Comparison of ENCODE assay signal across 21 cellular contexts in genomic region chr20:59013031-59013951, GRCh38. TPM values are rescaled to one million over a fixed set of nuclear protein-coding genes. Genes with fewer than 3 reads are reported as not detected.
A peak's percentile ranks its signal among the peaks of the same experiment; 100 is the strongest.
DNase-seq lines count a peak whose midpoint lies in the region; ATAC-seq and TF ChIP-seq lines count a peak whose summit lies in the region.
"Had no signal": no experiment of that assay in that cellular context is flagged by ENCODE, and none has a peak within 500 bp of the region (broad histone marks: within the 10 kb centered on the region; RNA-seq: fewer than 3 reads in every experiment).

No MANE protein-coding gene starts in this region.

- H3K9me3 ChIP-seq in neural progenitor cell (ENCODE audit: low read depth): no peaks in the 10 kb centered on the region
- H3K9me3 ChIP-seq in aorta (ENCODE audit: control insufficient read depth, low read length): no peaks in the 10 kb centered on the region
- no peaks in the 10 kb centered on the region for H3K9me3 ChIP-seq in tibial artery
- H3K9me3 ChIP-seq: breast epithelium, HAP-1 had no signal

- intact Hi-C loops in natural killer cell (cut with micrococcal nuclease): no loop called here
- intact Hi-C loops in aorta (cut with DNase I): no loop called here
- intact Hi-C loops in tibial artery (cut with DNase I; ENCODE audit: low total_unique reads): no loop called here

- H3K27ac ChIP-seq in neural progenitor cell (no peak overlapping the region), aorta (ENCODE audit: low read depth in 1 of 2, low read length in 2 of 2) (no peak overlapping the region), tibial artery (no peak overlapping the region)
- H3K27ac ChIP-seq: epithelial cell of prostate, foreskin keratinocyte, KMS-11 had no signal

- H3K4me1 Mint-ChIP-seq in natural killer cell: peaks cover 35 to 41% of the 10 kb centered on the region in 2 donors
- H3K4me1 Mint-ChIP-seq in natural killer cell treated with Interleukin-12 subunit alpha and Interleukin-12 subunit beta and Interleukin-15 and Interleukin-18, amount 100 ng/mL, for 72 hours (ENCODE audit: low read depth in 2 of 2): peaks cover 33 to 39% of the 10 kb centered on the region in 2 donors
- H3K4me1 Mint-ChIP-seq in activated T-helper 17 cell treated with anti-CD3 and anti-CD28 coated beads, Interleukin-2, amount 50 U/mL, for 72 hours: peaks cover 37% of the 10 kb centered on the region
- H3K4me1 Mint-ChIP-seq in neural progenitor cell: peaks cover 24% of the 10 kb centered on the region

- no peak overlapping the region for H3K4me2 ChIP-seq in neural progenitor cell
- H3K4me2 ChIP-seq: KMS-11 had no signal

- no peak overlapping the region for H3K4me3 ChIP-seq in neural progenitor cell
- no peak overlapping the region for H3K4me3 ChIP-seq in aorta (ENCODE audit: low read length in 2 of 2)
- no peak overlapping the region for H3K4me3 ChIP-seq in tibial artery
- H3K4me3 ChIP-seq: breast epithelium, HAP-1 had no signal

- H3K4me1 ChIP-seq in neural progenitor cell: peaks cover 7% of the 10 kb centered on the region
- H3K4me1 ChIP-seq in aorta (ENCODE audit: control insufficient read depth in 1 of 2, insufficient read depth in 2 of 2, low read length in 2 of 2): no peaks in the 10 kb centered on the region
- H3K4me1 ChIP-seq in tibial artery: peaks cover 0 to 28% (median 15%) of the 10 kb centered on the region in 4 donors

- H3K9ac ChIP-seq in neural progenitor cell: no peak overlapping the region
- H3K9ac ChIP-seq: KMS-11 had no signal

- no peak overlapping the region for H2AFZ ChIP-seq in neural progenitor cell (replicated peaks)

- H3K9me3 Mint-ChIP-seq in natural killer cell (no peaks in the 10 kb centered on the region), neural progenitor cell (no peaks in the 10 kb centered on the region)
- no peaks in the 10 kb centered on the region for H3K9me3 Mint-ChIP-seq in natural killer cell treated with Interleukin-12 subunit alpha and Interleukin-12 subunit beta and Interleukin-15 and Interleukin-18, amount 100 ng/mL, for 72 hours
- no peaks in the 10 kb centered on the region for H3K9me3 Mint-ChIP-seq in activated T-helper 17 cell treated with anti-CD3 and anti-CD28 coated beads, Interleukin-2, amount 50 U/mL, for 72 hours
- H3K9me3 Mint-ChIP-seq: activated B cell treated with CpG ODN at 0.5 μM for 24 hours; activated naive CD8-positive, alpha-beta T cell treated with anti-CD3 and anti-CD28 coated beads, Interleukin-2, amount 50 U/mL, for 24 hours; T-helper 1 cell treated with Interleukin-12 subunit alpha and Interleukin-12 subunit beta and Interleukin-4 antibody, amounts not matched to agents 30 μg/mL and 1 μg/mL, for 36 hours had no signal

- H3K79me2 ChIP-seq in neural progenitor cell (ENCODE audit: low read depth): no peaks in the 10 kb centered on the region

- no peaks in the 10 kb centered on the region for H3F3A ChIP-seq in neural progenitor cell (ENCODE audit: low read depth)

- no peaks in the 10 kb centered on the region for H4K20me1 ChIP-seq in neural progenitor cell (ENCODE audit: low read depth)

- H3K27ac Mint-ChIP-seq in natural killer cell: peak overlapping the region in 1 of 2 donors; percentile 42
- no peak overlapping the region for H3K27ac Mint-ChIP-seq in natural killer cell treated with Interleukin-12 subunit alpha and Interleukin-12 subunit beta and Interleukin-15 and Interleukin-18, amount 100 ng/mL, for 72 hours
- H3K27ac Mint-ChIP-seq in activated T-helper 17 cell treated with anti-CD3 and anti-CD28 coated beads, Interleukin-2, amount 50 U/mL, for 72 hours: peak overlapping the region; percentile 63
- peak overlapping the region; percentile 3 for H3K27ac Mint-ChIP-seq in neural progenitor cell
- H3K27ac Mint-ChIP-seq: activated B cell treated with CpG ODN at 0.5 μM for 24 hours; T-helper 1 cell treated with Interleukin-12 subunit alpha and Interleukin-12 subunit beta and Interleukin-4 antibody, amounts not matched to agents 30 μg/mL and 1 μg/mL, for 36 hours had no signal

- ATAC-seq in natural killer cell (no peak), aorta (ENCODE audit: low FRiP score) (no peak)
- ATAC-seq in natural killer cell treated with Interleukin-12 subunit alpha and Interleukin-12 subunit beta and Interleukin-15 and Interleukin-18, amount 100 ng/mL, for 72 hours: no peak
- ATAC-seq in activated T-helper 17 cell treated with anti-CD3 and anti-CD28 coated beads, Interleukin-2, amount 50 U/mL, for 72 hours (replicated peaks): no peak
- ATAC-seq: right cardiac atrium had no signal

- no peaks in the 10 kb centered on the region for H3K27me3 Mint-ChIP-seq in natural killer cell (ENCODE audit: low read depth in 2 of 2)
- no peaks in the 10 kb centered on the region for H3K27me3 Mint-ChIP-seq in natural killer cell treated with Interleukin-12 subunit alpha and Interleukin-12 subunit beta and Interleukin-15 and Interleukin-18, amount 100 ng/mL, for 72 hours
- no peaks in the 10 kb centered on the region for H3K27me3 Mint-ChIP-seq in activated T-helper 17 cell treated with anti-CD3 and anti-CD28 coated beads, Interleukin-2, amount 50 U/mL, for 72 hours
- H3K27me3 Mint-ChIP-seq in neural progenitor cell (ENCODE audit: insufficient read depth, low read depth): peaks cover 4% of the 10 kb centered on the region
- H3K27me3 Mint-ChIP-seq: activated B cell treated with CpG ODN at 0.5 μM for 24 hours; activated naive CD8-positive, alpha-beta T cell treated with anti-CD3 and anti-CD28 coated beads, Interleukin-2, amount 50 U/mL, for 24 hours had no signal

- DNase-seq in natural killer cell (peak; percentile 10), neural progenitor cell (ENCODE audit: low spot score) (no peak), aorta (peak; percentile 33 to 57), tibial artery (no peak), NCI-H2227 treated with DMSO at 0.1 percent for 48 hours (lab: John Stamatoyannopoulos, UW) (no peak), occipital lobe (lab: John Stamatoyannopoulos, UW) (no peak)
- no peak for DNase-seq in natural killer cell treated with Interleukin-12 subunit alpha and Interleukin-12 subunit beta and Interleukin-15 and Interleukin-18, amount 100 ng/mL, for 72 hours (ENCODE audit: low spot score)
- DNase-seq: activated B cell treated with CpG ODN at 0.5 μM for 24 hours; activated naive CD8-positive, alpha-beta T cell treated with anti-CD3 and anti-CD28 coated beads, Interleukin-2, amount 50 U/mL, for 24 hours; foreskin keratinocyte; left cardiac atrium; NCI-H2029; NCI-H510A treated with DMSO at 0.1 percent for 48 hours; right cardiac atrium; SHP77 had no signal

- TF ChIP-seq CTCF in natural killer cell (IDR thresholded peaks at IDR 0.05): no peak
- TF ChIP-seq CTCF in neural progenitor cell (IDR thresholded peaks at IDR 0.05): no peak
- TF ChIP-seq CTCF in tibial artery (IDR thresholded peaks at IDR 0.05): no peak

- H3K27me3 ChIP-seq in neural progenitor cell: peaks cover under 1% of the 10 kb centered on the region
- H3K27me3 ChIP-seq in aorta (ENCODE audit: control insufficient read depth in 1 of 2, insufficient read depth in 2 of 2, low read length in 1 of 2): no peaks in the 10 kb centered on the region
- H3K27me3 ChIP-seq in tibial artery: no peaks in the 10 kb centered on the region
- H3K27me3 ChIP-seq: breast epithelium, foreskin keratinocyte had no signal

- H3K36me3 ChIP-seq in neural progenitor cell: no peaks in the 10 kb centered on the region
- no peaks in the 10 kb centered on the region for H3K36me3 ChIP-seq in aorta (ENCODE audit: control insufficient read depth in 1 of 2, insufficient read depth in 2 of 2, low read length in 1 of 2)
- no peaks in the 10 kb centered on the region for H3K36me3 ChIP-seq in tibial artery
- H3K36me3 ChIP-seq: breast epithelium, HAP-1 had no signal

- H3K36me3 Mint-ChIP-seq in natural killer cell (no peaks in the 10 kb centered on the region), neural progenitor cell (no peaks in the 10 kb centered on the region)
- H3K36me3 Mint-ChIP-seq in natural killer cell treated with Interleukin-12 subunit alpha and Interleukin-12 subunit beta and Interleukin-15 and Interleukin-18, amount 100 ng/mL, for 72 hours: no peaks in the 10 kb centered on the region
- H3K36me3 Mint-ChIP-seq in activated T-helper 17 cell treated with anti-CD3 and anti-CD28 coated beads, Interleukin-2, amount 50 U/mL, for 72 hours (ENCODE audit: low read depth): no peaks in the 10 kb centered on the region

- no peak overlapping the region for H3K4me3 Mint-ChIP-seq in natural killer cell
- no peak overlapping the region for H3K4me3 Mint-ChIP-seq in natural killer cell treated with Interleukin-12 subunit alpha and Interleukin-12 subunit beta and Interleukin-15 and Interleukin-18, amount 100 ng/mL, for 72 hours
- H3K4me3 Mint-ChIP-seq in activated T-helper 17 cell treated with anti-CD3 and anti-CD28 coated beads, Interleukin-2, amount 50 U/mL, for 72 hours: peak overlapping the region; percentile 30
- H3K4me3 Mint-ChIP-seq in neural progenitor cell: no peak overlapping the region
- H3K4me3 Mint-ChIP-seq: activated B cell treated with CpG ODN at 0.5 μM for 24 hours; activated naive CD8-positive, alpha-beta T cell treated with anti-CD3 and anti-CD28 coated beads, Interleukin-2, amount 50 U/mL, for 24 hours; T-helper 1 cell treated with Interleukin-12 subunit alpha and Interleukin-12 subunit beta and Interleukin-4 antibody, amounts not matched to agents 30 μg/mL and 1 μg/mL, for 36 hours had no signal

- 91 to 94% methylated on average over 16 to 17 of the region's 17 CpGs for WGBS in aorta, 2 donors

RNA-seq across cellular contexts. Expression of gene TUBB1, which starts 5.9 kb away (rescaled TPM):
- total RNA-seq in natural killer cell: 10 to 100 TPM in 2 of 3 donors, 1 to 10 TPM in 1; 4.3 to 46.9 (median 18.8) TPM
- not detected for total RNA-seq in natural killer cell treated with Interleukin-12 subunit alpha and Interleukin-12 subunit beta and Interleukin-15 and Interleukin-18, amount 100 ng/mL, for 72 hours
- total RNA-seq in activated T-helper 17 cell treated with anti-CD3 and anti-CD28 coated beads, Interleukin-2, amount 50 U/mL, for 72 hours: under 1 TPM; 0.08 to 0.13 TPM
- not detected in 2 replicates for total RNA-seq in neural progenitor cell (ENCODE audit: low replicate concordance)
- total RNA-seq in aorta: 1 to 10 TPM in 1 of 2 donors, under 1 TPM in 1; 0.15 to 2.1 TPM
- polyA plus RNA-seq in aorta: not detected
- 0.47 TPM for total RNA-seq in occipital lobe
- total RNA-seq: foreskin keratinocyte had no signal
- polyA plus RNA-seq: foreskin keratinocyte had no signal

RNA-seq across cellular contexts. Expression of gene CTSZ, which starts 6.2 kb away (rescaled TPM):
- total RNA-seq in natural killer cell (10 to 100 TPM; 30.5 to 52.5 (median 42.3) TPM), neural progenitor cell (ENCODE audit: low replicate concordance) (34.2 and 52.5 TPM in 2 replicates), aorta (100 to 1,000 TPM; 183 to 241 TPM), occipital lobe (12.2 TPM)
- total RNA-seq in natural killer cell treated with Interleukin-12 subunit alpha and Interleukin-12 subunit beta and Interleukin-15 and Interleukin-18, amount 100 ng/mL, for 72 hours: 10 to 100 TPM; 19.2 to 32.8 TPM
- total RNA-seq in activated T-helper 17 cell treated with anti-CD3 and anti-CD28 coated beads, Interleukin-2, amount 50 U/mL, for 72 hours: 10 to 100 TPM; 29.7 to 52.2 TPM
- 100 to 1,000 TPM; 299 to 350 TPM for polyA plus RNA-seq in aorta

RNA-seq across cellular contexts. Expression of gene ATP5F1E, which starts 18.8 kb away (rescaled TPM):
- total RNA-seq in natural killer cell (10 to 100 TPM; 45.9 to 58.0 (median 50.8) TPM), neural progenitor cell (ENCODE audit: low replicate concordance) (24.3 and 29.7 TPM in 2 replicates), aorta (10 to 100 TPM; 48.2 to 50.1 TPM), occipital lobe (28.7 TPM)
- total RNA-seq in natural killer cell treated with Interleukin-12 subunit alpha and Interleukin-12 subunit beta and Interleukin-15 and Interleukin-18, amount 100 ng/mL, for 72 hours: 10 to 100 TPM; 62.2 to 72.3 TPM
- 10 to 100 TPM; 45.5 to 78.0 TPM for total RNA-seq in activated T-helper 17 cell treated with anti-CD3 and anti-CD28 coated beads, Interleukin-2, amount 50 U/mL, for 72 hours
- 100 to 1,000 TPM in 1 of 2 donors, 10 to 100 TPM in 1; 51.5 to 110 TPM for polyA plus RNA-seq in aorta

RNA-seq across cellular contexts. Expression of gene PRELID3B, which starts 29.3 kb away (rescaled TPM):
- total RNA-seq in natural killer cell: 10 to 100 TPM; 49.3 to 51.6 (median 51.4) TPM
- 10 to 100 TPM; 82.8 to 89.0 TPM for total RNA-seq in natural killer cell treated with Interleukin-12 subunit alpha and Interleukin-12 subunit beta and Interleukin-15 and Interleukin-18, amount 100 ng/mL, for 72 hours
- total RNA-seq in activated T-helper 17 cell treated with anti-CD3 and anti-CD28 coated beads, Interleukin-2, amount 50 U/mL, for 72 hours: 100 to 1,000 TPM in 1 of 2 donors, 10 to 100 TPM in 1; 77.1 to 107 TPM
- total RNA-seq in neural progenitor cell (ENCODE audit: low replicate concordance): 41.3 and 78.8 TPM in 2 replicates
- 10 to 100 TPM; 24.0 to 33.1 TPM for total RNA-seq in aorta
- polyA plus RNA-seq in aorta: 10 to 100 TPM; 19.5 to 44.2 TPM
- 61.3 TPM for total RNA-seq in occipital lobe

RNA-seq across cellular contexts. Expression of gene NELFCD, which starts 32.2 kb away (rescaled TPM):
- total RNA-seq in natural killer cell (100 to 1,000 TPM in 1 of 3 donors, 10 to 100 TPM in 2; 75.7 to 105 (median 92.6) TPM), neural progenitor cell (ENCODE audit: low replicate concordance) (58.9 and 59.2 TPM in 2 replicates), aorta (10 to 100 TPM; 40.5 to 50.1 TPM), occipital lobe (45.7 TPM)
- total RNA-seq in natural killer cell treated with Interleukin-12 subunit alpha and Interleukin-12 subunit beta and Interleukin-15 and Interleukin-18, amount 100 ng/mL, for 72 hours: 100 to 1,000 TPM in 1 of 2 donors, 10 to 100 TPM in 1; 89.1 to 106 TPM
- total RNA-seq in activated T-helper 17 cell treated with anti-CD3 and anti-CD28 coated beads, Interleukin-2, amount 50 U/mL, for 72 hours: 100 to 1,000 TPM in 1 of 2 donors, 10 to 100 TPM in 1; 92.7 to 124 TPM
- polyA plus RNA-seq in aorta: 10 to 100 TPM; 22.7 to 53.9 TPM

Comparison
In these comparisons a context has a peak if more than half of its experiments do, and no peak if none do; other contexts are left out.
1. DNase-seq: peak in natural killer cell (single experiment) and aorta (2 of 2); none in natural killer cell treated with Interleukin-12 subunit alpha and Interleukin-12 subunit beta and Interleukin-15 and Interleukin-18, amount 100 ng/mL, for 72 hours (single experiment), neural progenitor cell (single experiment), tibial artery (0 of 2), NCI-H2227 treated with DMSO at 0.1 percent for 48 hours (single experiment) and occipital lobe (single experiment).
2. H3K27ac Mint-ChIP-seq: peak in activated T-helper 17 cell treated with anti-CD3 and anti-CD28 coated beads, Interleukin-2, amount 50 U/mL, for 72 hours (single experiment) and neural progenitor cell (single experiment); none in natural killer cell treated with Interleukin-12 subunit alpha and Interleukin-12 subunit beta and Interleukin-15 and Interleukin-18, amount 100 ng/mL, for 72 hours (0 of 2).